Comparison of ENCODE assay signal across 8 cellular contexts in the genomic region with DNA sequence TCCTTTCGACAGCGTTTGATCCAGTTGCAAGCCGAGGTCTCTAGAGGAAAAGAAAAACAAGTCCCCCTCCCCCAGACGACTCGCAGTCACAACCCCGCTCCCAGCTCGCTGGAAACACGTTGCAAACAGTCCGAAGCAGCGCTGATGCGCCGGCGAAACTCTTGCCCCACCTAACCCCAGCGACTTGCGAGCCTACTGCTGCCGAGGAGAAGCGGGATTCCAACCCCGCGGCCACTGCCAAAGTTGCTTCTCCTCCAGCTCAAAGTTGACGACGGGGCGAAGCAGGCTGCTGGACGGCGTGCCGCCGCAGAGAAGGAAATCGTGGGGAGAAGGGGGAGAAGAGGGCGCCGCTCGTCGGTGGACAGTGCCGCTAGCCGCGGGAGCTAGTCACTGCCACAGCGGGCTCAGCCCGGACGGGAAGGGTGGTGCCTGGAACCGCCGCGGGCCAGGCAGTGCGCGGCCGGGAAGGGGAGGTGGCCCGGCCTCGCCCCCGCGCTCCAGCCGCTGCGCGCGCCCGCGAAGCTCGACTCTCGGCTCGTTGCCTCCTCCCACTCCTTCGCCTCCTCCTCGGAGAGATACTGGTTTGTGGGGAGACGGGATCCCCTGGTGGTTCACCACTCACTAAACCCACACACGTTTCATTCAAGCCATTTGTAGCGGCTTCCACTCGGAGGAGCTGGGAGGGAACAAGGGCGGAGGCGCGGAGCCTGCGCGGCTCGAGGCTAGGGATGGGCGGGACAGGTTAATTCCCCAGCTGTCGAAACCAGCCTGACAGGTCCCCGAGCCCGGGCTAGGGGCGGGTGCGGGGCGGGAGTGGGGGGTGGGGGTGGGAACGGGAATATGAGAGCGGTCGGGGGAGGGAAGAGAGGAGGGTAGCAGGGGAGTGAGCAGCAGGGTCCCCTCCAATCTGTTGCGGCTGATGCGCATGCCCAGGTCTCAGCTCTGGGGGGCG. TPM values are rescaled to one million over a fixed set of nuclear protein-coding genes. Genes with fewer than 3 reads are reported as not detected.
DNase-seq lines count a peak whose midpoint lies in the region; ATAC-seq and TF ChIP-seq lines count a peak whose summit lies in the region.

A gene with protein sequence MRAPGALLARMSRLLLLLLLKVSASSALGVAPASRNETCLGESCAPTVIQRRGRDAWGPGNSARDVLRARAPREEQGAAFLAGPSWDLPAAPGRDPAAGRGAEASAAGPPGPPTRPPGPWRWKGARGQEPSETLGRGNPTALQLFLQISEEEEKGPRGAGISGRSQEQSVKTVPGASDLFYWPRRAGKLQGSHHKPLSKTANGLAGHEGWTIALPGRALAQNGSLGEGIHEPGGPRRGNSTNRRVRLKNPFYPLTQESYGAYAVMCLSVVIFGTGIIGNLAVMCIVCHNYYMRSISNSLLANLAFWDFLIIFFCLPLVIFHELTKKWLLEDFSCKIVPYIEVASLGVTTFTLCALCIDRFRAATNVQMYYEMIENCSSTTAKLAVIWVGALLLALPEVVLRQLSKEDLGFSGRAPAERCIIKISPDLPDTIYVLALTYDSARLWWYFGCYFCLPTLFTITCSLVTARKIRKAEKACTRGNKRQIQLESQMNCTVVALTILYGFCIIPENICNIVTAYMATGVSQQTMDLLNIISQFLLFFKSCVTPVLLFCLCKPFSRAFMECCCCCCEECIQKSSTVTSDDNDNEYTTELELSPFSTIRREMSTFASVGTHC (minus strand): TSS at position 392 of the 952 bp plus-strand sequence. CDS start 816 bp downstream, outside the sequence.

- no peak within 1 kb of the TSS for H3K9ac ChIP-seq in OCI-LY1 (ENCODE audit: low read length)

- H3K4me1 ChIP-seq in OCI-LY1 (ENCODE audit: insufficient read depth, low read length, severe bottlenecking) (no peaks in the 10 kb centered on the region), ascending aorta (peaks cover 0 to 9% of the 10 kb centered on the region in 2 donors), right cardiac atrium (ENCODE audit: control insufficient read depth, insufficient read depth, low read length) (peaks cover 7% of the 10 kb centered on the region)

- TF ChIP-seq CTCF in OCI-LY1 (IDR thresholded peaks at IDR 0.05; ENCODE audit: low read length) (no peak), ascending aorta (IDR thresholded peaks at IDR 0.05) (peak in 2 of 3 experiments; percentile 8 to 24)

- ATAC-seq in GM19438 (IDR thresholded peaks at IDR 0.05; ENCODE audit: low read depth, unreplicated experiment) (peak; percentile 67), HG03469 (IDR thresholded peaks at IDR 0.05; ENCODE audit: unreplicated experiment) (peak; percentile 72), right cardiac atrium (peak; percentile 90 to 98)

- intact Hi-C loops in ascending aorta (cut with DNase I): loop anchor here (5.0 kb wide), 1 partner anchor 167 kb away; no protein-coding TSS in a partner anchor
- intact Hi-C loops in right cardiac atrium (cut with DNase I): no loop called here
- intact Hi-C loops in posterior vena cava (cut with DNase I): no loop called here

- H3K9me3 ChIP-seq in OCI-LY1 (ENCODE audit: low read length): no peaks in the 10 kb centered on the region
- H3K9me3 ChIP-seq in ascending aorta: no peaks in the 10 kb centered on the region
- no peaks in the 10 kb centered on the region for H3K9me3 ChIP-seq in right cardiac atrium (ENCODE audit: control insufficient read depth, low read length)

- H3K36me3 ChIP-seq in OCI-LY1 (ENCODE audit: insufficient read depth, low read length) (no peaks in the 10 kb centered on the region), ascending aorta (no peaks in the 10 kb centered on the region)

- peak; percentile 61 for DNase-seq in COLO829 (ENCODE audit: low spot score)
- peak in 1 of 2 donors; percentile 75 for DNase-seq in ascending aorta (ENCODE audit: low spot score in 2 of 2)
- peak; percentile 38 to 64 (median 59) for DNase-seq in right cardiac atrium
- DNase-seq in posterior vena cava (ENCODE audit: low spot score): peak; percentile 85
- no peak for DNase-seq in NK-92 (lab: John Stamatoyannopoulos, UW; ENCODE audit: unreplicated experiment)

- no peaks in the 10 kb centered on the region for H3K9me2 ChIP-seq in OCI-LY1 (ENCODE audit: low read depth, low read length)

- WGBS in right cardiac atrium: 2% methylated on average over 81 of the region's 81 CpGs

- H2AFZ ChIP-seq in OCI-LY1 (ENCODE audit: low read length): no peak within 1 kb of the TSS

- H4K20me1 ChIP-seq in OCI-LY1 (ENCODE audit: insufficient read depth, low read length): no peaks in the 10 kb centered on the region

- H3F3A ChIP-seq in OCI-LY1 (ENCODE audit: insufficient read depth, low read length): no peaks in the 10 kb centered on the region

- H3K27ac ChIP-seq in OCI-LY1 (ENCODE audit: low read depth, low read length, poor library complexity, severe bottlenecking) (no peak within 1 kb of the TSS), ascending aorta (peak within 1 kb of the TSS in 1 of 2 donors; percentile 12), right cardiac atrium (ENCODE audit: low read length) (no peak within 1 kb of the TSS)

- H3K27me3 ChIP-seq in OCI-LY1 (ENCODE audit: insufficient read depth, low read length) (peaks cover 8% of the 10 kb centered on the region; the same call in 1 of the 2 replicates), ascending aorta (no peaks in the 10 kb centered on the region), right cardiac atrium (ENCODE audit: control insufficient read depth, insufficient read depth) (no peaks in the 10 kb centered on the region)

- peak within 1 kb of the TSS; percentile 49 for H3K4me3 ChIP-seq in OCI-LY1 (ENCODE audit: low read depth, low read length, poor library complexity, severe bottlenecking)
- H3K4me3 ChIP-seq in ascending aorta: peak within 1 kb of the TSS; percentile 59 to 72
- peak within 1 kb of the TSS; percentile 35 for H3K4me3 ChIP-seq in right cardiac atrium (ENCODE audit: low read length)

- no peaks in the 10 kb centered on the region for H3K79me2 ChIP-seq in OCI-LY1 (ENCODE audit: insufficient read depth, low read length)

- H3K4me2 ChIP-seq in OCI-LY1 (ENCODE audit: low read length): peak within 1 kb of the TSS; percentile 49

RNA-seq across cellular contexts. Expression of the gene that starts here (rescaled TPM):
- total RNA-seq in ascending aorta: not detected
- under 1 TPM in 1 of 4 donors, not detected in 3; 0.09 TPM for total RNA-seq in right cardiac atrium
- polyA plus RNA-seq in right cardiac atrium: 0.09 TPM
- under 1 TPM; 0.19 to 0.29 TPM for total RNA-seq in posterior vena cava

Comparison
In these comparisons a context has a peak if more than half of its experiments do, and no peak if none do; other contexts are left out.
1. Peak in DNase-seq, ATAC-seq and H3K4me3 ChIP-seq in right cardiac atrium; RNA of the gene not detected or under 1 TPM.
2. Peak in DNase-seq in posterior vena cava; RNA of the gene not detected or under 1 TPM.